12 cellular contexts compared by ENCODE assay signal in the genomic region with DNA sequence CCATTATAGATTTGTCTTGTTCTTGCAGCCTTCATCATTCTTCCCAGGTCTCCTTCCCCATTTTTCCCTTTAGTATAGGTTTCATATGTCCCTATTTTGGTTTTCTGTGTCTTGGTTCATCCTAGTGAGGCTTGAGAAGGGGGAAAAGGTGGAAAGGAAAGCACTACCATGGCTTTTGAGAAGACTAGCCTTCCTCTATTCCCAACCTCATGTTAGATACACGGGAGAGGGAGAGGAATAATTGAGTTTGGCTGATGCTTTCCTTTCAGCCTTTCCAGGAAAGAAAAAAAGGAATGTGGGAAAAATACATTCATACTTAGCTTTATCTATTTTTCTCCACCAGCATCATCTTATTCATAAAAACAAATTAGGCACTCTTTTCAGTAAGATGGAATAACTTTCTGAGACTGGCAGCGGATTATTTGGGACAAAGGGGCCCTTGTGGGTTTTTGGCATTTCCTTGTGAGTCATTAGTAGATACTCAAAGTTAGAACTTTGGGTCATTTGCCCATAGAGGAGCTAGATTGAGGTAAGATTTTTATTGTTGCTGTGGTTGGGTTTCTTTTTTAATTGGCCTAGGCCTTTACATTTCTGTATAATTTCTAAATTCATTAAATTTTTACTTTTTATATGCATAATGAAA. TPM values are rescaled to one million over a fixed set of nuclear protein-coding genes. Genes with fewer than 3 reads are reported as not detected.
DNase-seq lines count a peak whose midpoint lies in the region; FAIRE-seq and TF ChIP-seq lines count a peak whose summit lies in the region.
"Had no signal": no experiment of that assay in that cellular context is flagged by ENCODE, and none has a peak within 500 bp of the region (broad histone marks: within the 10 kb centered on the region; RNA-seq: fewer than 3 reads in every experiment).

No MANE protein-coding gene starts in this region.

- H3K4me3 ChIP-seq in WI38 (ENCODE audit: low read depth, low read length), result 0 out of 2 replicates have a peak overlapping the region, but pooled peaks have one; percentile 5
- no peak overlapping the region for H3K4me3 ChIP-seq in fibroblast of the aortic adventitia (ENCODE audit: low read depth, low read length)

- FAIRE-seq in urothelium cell line (lab: Jason Lieb, UNC), result no peak
- FAIRE-seq: GM18507 had no signal

- no peaks in the 10 kb centered on the region for H3K27me3 Mint-ChIP-seq in activated naive CD4-positive, alpha-beta T cell treated with anti-CD3 and anti-CD28 coated beads for 36 hours (ENCODE audit: low read depth)

- intact Hi-C loops in activated naive CD4-positive, alpha-beta T cell treated with anti-CD3 and anti-CD28 coated beads for 36 hours (cut with micrococcal nuclease), result no loop called here

- no peak for DNase-seq in activated naive CD4-positive, alpha-beta T cell treated with anti-CD3 and anti-CD28 coated beads for 36 hours
- DNase-seq in activated naive CD4-positive, alpha-beta T cell treated with Interleukin-2 at 50 U/mL for 16 hours, result no peak
- peak; percentile 82 for DNase-seq in fibroblast of the aortic adventitia (ENCODE audit: low read depth)
- DNase-seq in urothelium cell line (ENCODE audit: low spot score), result peak; percentile 35
- no peak for DNase-seq in OCI-M2 (lab: John Stamatoyannopoulos, UW; ENCODE audit: unreplicated experiment)
- no peak for DNase-seq in G401 (ENCODE audit: low spot score)
- no peak for DNase-seq in ureter (ENCODE audit: low spot score)
- DNase-seq: C1 segment of cervical spinal cord, OCI-M1, trophoblast cell had no signal

- CTCF ChIA-PET in activated naive CD4-positive, alpha-beta T cell treated with anti-CD3 and anti-CD28 coated beads for 36 hours (lab: Charles Lee), result no interaction called here

- H3K36me3 Mint-ChIP-seq in activated naive CD4-positive, alpha-beta T cell treated with anti-CD3 and anti-CD28 coated beads for 36 hours (ENCODE audit: low read depth), result peaks cover 44% of the 10 kb centered on the region

- H3K4me1 Mint-ChIP-seq in activated naive CD4-positive, alpha-beta T cell treated with anti-CD3 and anti-CD28 coated beads for 36 hours (ENCODE audit: low read depth), result peaks cover 24% of the 10 kb centered on the region

- peak overlapping the region; percentile 72 for H3K27ac Mint-ChIP-seq in activated naive CD4-positive, alpha-beta T cell treated with anti-CD3 and anti-CD28 coated beads for 36 hours

- no peak overlapping the region for H3K4me3 Mint-ChIP-seq in activated naive CD4-positive, alpha-beta T cell treated with anti-CD3 and anti-CD28 coated beads for 36 hours

- no peaks in the 10 kb centered on the region for H3K9me3 Mint-ChIP-seq in activated naive CD4-positive, alpha-beta T cell treated with anti-CD3 and anti-CD28 coated beads for 36 hours

- TF ChIP-seq CTCF in WI38 (IDR thresholded peaks at IDR 0.05; ENCODE audit: low read depth, low read length) (no peak), fibroblast of the aortic adventitia (IDR thresholded peaks at IDR 0.05; ENCODE audit: insufficient read depth, low read length) (no peak)

- in situ Hi-C loops in G401 (cut with HindIII; ENCODE audit: low sequenced_read_pairs), result no loop called here

RNA-seq across cellular contexts. Expression of a gene that starts 23.8 kb away (rescaled TPM):
- total RNA-seq in activated naive CD4-positive, alpha-beta T cell treated with anti-CD3 and anti-CD28 coated beads for 36 hours, result 100 to 1,000 TPM; 274 to 289 TPM
- total RNA-seq in fibroblast of the aortic adventitia (ENCODE audit: low replicate concordance) (188 and 295 TPM in 2 replicates), ureter (244 TPM)
- total RNA-seq in G401 (2014; rRNA removed; shearing (Covaris generic)), result 145 and 188 TPM in 2 replicates

RNA-seq across cellular contexts. Expression of a gene that starts 30.1 kb away (rescaled TPM):
- total RNA-seq in activated naive CD4-positive, alpha-beta T cell treated with anti-CD3 and anti-CD28 coated beads for 36 hours, result 10 to 100 TPM; 91.0 to 93.3 TPM
- total RNA-seq in fibroblast of the aortic adventitia (ENCODE audit: low replicate concordance) (27.3 and 29.3 TPM in 2 replicates), ureter (79.8 TPM)
- 83.1 and 87.9 TPM in 2 replicates for total RNA-seq in G401 (2014; rRNA removed; shearing (Covaris generic))

Comparison
In these comparisons a context has a peak if more than half of its experiments do, and no peak if none do; other contexts are left out.
1. DNase-seq: peak in fibroblast of the aortic adventitia (single experiment) and urothelium cell line (single experiment); none in activated naive CD4-positive, alpha-beta T cell treated with anti-CD3 and anti-CD28 coated beads for 36 hours (single experiment), activated naive CD4-positive, alpha-beta T cell treated with Interleukin-2 at 50 U/mL for 16 hours (single experiment), OCI-M2 (single experiment), G401 (single experiment) and ureter (single experiment).